1 cellular context compared by ENCODE assay signal in genomic region chr17:43588664-43589435, GRCh38.
TF ChIP-seq lines count a peak whose summit lies in the region.

No MANE protein-coding gene starts in this region.

TF ChIP-seq in HepG2, 621 proteins besides CTCF, POLR2A, EP300 and RAD21 (continued from another document and continues in another):
- TF ChIP-seq MED1 (CRISPR knock-in tag; IDR thresholded peaks at IDR 0.05) (peak; percentile 41; the same call in 1 of the 2 replicates), HOXD1 (CRISPR knock-in tag; IDR thresholded peaks at IDR 0.05) (no peak), ZBTB43 (CRISPR knock-in tag; conservative IDR thresholded peaks at IDR 0.05) (0 out of 2 replicates have a peak, but pooled peaks have one; percentile 38), NR2F1 (CRISPR knock-in tag; IDR thresholded peaks at IDR 0.05) (peak in 1 of 2 experiments; percentile 67; a peak in 1 of 4 replicates), ZNF552 (CRISPR knock-in tag; IDR thresholded peaks at IDR 0.05; ENCODE audit: borderline replicate concordance) (0 out of 2 replicates have a peak, but pooled peaks have one; percentile 18), SOX13 (IDR thresholded peaks at IDR 0.05) (no peak), SOX13 (CRISPR knock-in tag; conservative IDR thresholded peaks at IDR 0.05 in 1 of 2, IDR thresholded peaks at IDR 0.05 in 1 of 2) (peak in 1 of 2 experiments; percentile 27; a peak in 1 of 4 replicates), CCAR2 (optimal IDR thresholded peaks at IDR 0.05; ENCODE audit: low read depth, low read length) (no peak), ZSCAN21 (CRISPR knock-in tag; IDR thresholded peaks at IDR 0.05; ENCODE audit: borderline replicate concordance) (0 out of 2 replicates have a peak, but pooled peaks have one; percentile 80), CHD4 (IDR thresholded peaks at IDR 0.05; ENCODE audit: borderline replicate concordance, low read length) (no peak), FOXO4 (CRISPR knock-in tag; conservative IDR thresholded peaks at IDR 0.05) (0 out of 2 replicates have a peak, but pooled peaks have one; percentile 88), HNRNPK (IDR thresholded peaks at IDR 0.05; ENCODE audit: low read depth, low read length, poor library complexity, severe bottlenecking) (no peak), ZSCAN31 (CRISPR knock-in tag; IDR thresholded peaks at IDR 0.05; ENCODE audit: low read depth) (no peak), JUND (CRISPR knock-in tag; IDR thresholded peaks at IDR 0.05) (no peak), REXO4 (CRISPR knock-in tag; IDR thresholded peaks at IDR 0.05; ENCODE audit: borderline replicate concordance) (no peak), ZNF639 (CRISPR knock-in tag; conservative IDR thresholded peaks at IDR 0.05) (no peak), ZNF644 (CRISPR knock-in tag; IDR thresholded peaks at IDR 0.05; ENCODE audit: low read depth) (0 out of 2 replicates have a peak, but pooled peaks have one; percentile 42), MTA1 (CRISPR knock-in tag; IDR thresholded peaks at IDR 0.05; ENCODE audit: borderline replicate concordance) (peak; percentile 92; the same call in 1 of the 2 replicates), MYC (CRISPR knock-in tag; IDR thresholded peaks at IDR 0.05; ENCODE audit: borderline replicate concordance) (no peak), ZBTB38 (CRISPR knock-in tag; IDR thresholded peaks at IDR 0.05) (peak; percentile 56; the same call in 1 of the 2 replicates), ATM (IDR thresholded peaks at IDR 0.05; ENCODE audit: borderline replicate concordance) (no peak), CREB3 (CRISPR knock-in tag; IDR thresholded peaks at IDR 0.05) (no peak), ZNF12 (CRISPR knock-in tag; IDR thresholded peaks at IDR 0.05) (no peak), ZNF773 (CRISPR knock-in tag; IDR thresholded peaks at IDR 0.05; ENCODE audit: borderline replicate concordance) (no peak), RCOR2 (CRISPR knock-in tag; IDR thresholded peaks at IDR 0.05) (0 out of 2 replicates have a peak, but pooled peaks have one; percentile 32), ZNF414 (CRISPR knock-in tag; IDR thresholded peaks at IDR 0.05) (0 out of 2 replicates have a peak, but pooled peaks have one; percentile 30), SOX5 (CRISPR knock-in tag; IDR thresholded peaks at IDR 0.05; ENCODE audit: borderline replicate concordance) (0 out of 2 replicates have a peak, but pooled peaks have one; percentile 32), TEAD2 (CRISPR knock-in tag; IDR thresholded peaks at IDR 0.05) (no peak), NFE2L2 (IDR thresholded peaks at IDR 0.05; ENCODE audit: low read length) (no peak), SP5 (CRISPR knock-in tag; IDR thresholded peaks at IDR 0.05; ENCODE audit: borderline replicate concordance, low read depth) (peak; percentile 77; the same call in 1 of the 2 replicates), ZNF556 (CRISPR knock-in tag; IDR thresholded peaks at IDR 0.05; ENCODE audit: borderline replicate concordance) (peak; percentile 58; the same call in 1 of the 2 replicates), PHF8 (CRISPR knock-in tag; IDR thresholded peaks at IDR 0.05) (no peak), ZNF225 (CRISPR knock-in tag; IDR thresholded peaks at IDR 0.05) (no peak), MTA3 (CRISPR knock-in tag; IDR thresholded peaks at IDR 0.05) (no peak), ZSCAN25 (CRISPR knock-in tag; IDR thresholded peaks at IDR 0.05) (peak; percentile 84), ZNF746 (CRISPR knock-in tag; IDR thresholded peaks at IDR 0.05) (no peak), ZNF331 (CRISPR knock-in tag; IDR thresholded peaks at IDR 0.05) (peak; percentile 58; the same call in 1 of the 2 replicates)
- TF ChIP-seq, protein P1, sequence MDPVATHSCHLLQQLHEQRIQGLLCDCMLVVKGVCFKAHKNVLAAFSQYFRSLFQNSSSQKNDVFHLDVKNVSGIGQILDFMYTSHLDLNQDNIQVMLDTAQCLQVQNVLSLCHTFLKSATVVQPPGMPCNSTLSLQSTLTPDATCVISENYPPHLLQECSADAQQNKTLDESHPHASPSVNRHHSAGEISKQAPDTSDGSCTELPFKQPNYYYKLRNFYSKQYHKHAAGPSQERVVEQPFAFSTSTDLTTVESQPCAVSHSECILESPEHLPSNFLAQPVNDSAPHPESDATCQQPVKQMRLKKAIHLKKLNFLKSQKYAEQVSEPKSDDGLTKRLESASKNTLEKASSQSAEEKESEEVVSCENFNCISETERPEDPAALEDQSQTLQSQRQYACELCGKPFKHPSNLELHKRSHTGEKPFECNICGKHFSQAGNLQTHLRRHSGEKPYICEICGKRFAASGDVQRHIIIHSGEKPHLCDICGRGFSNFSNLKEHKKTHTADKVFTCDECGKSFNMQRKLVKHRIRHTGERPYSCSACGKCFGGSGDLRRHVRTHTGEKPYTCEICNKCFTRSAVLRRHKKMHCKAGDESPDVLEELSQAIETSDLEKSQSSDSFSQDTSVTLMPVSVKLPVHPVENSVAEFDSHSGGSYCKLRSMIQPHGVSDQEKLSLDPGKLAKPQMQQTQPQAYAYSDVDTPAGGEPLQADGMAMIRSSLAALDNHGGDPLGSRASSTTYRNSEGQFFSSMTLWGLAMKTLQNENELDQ (CRISPR knock-in tag; IDR thresholded peaks at IDR 0.05; ENCODE audit: borderline replicate concordance), result no peak
- TF ChIP-seq, protein P2, sequence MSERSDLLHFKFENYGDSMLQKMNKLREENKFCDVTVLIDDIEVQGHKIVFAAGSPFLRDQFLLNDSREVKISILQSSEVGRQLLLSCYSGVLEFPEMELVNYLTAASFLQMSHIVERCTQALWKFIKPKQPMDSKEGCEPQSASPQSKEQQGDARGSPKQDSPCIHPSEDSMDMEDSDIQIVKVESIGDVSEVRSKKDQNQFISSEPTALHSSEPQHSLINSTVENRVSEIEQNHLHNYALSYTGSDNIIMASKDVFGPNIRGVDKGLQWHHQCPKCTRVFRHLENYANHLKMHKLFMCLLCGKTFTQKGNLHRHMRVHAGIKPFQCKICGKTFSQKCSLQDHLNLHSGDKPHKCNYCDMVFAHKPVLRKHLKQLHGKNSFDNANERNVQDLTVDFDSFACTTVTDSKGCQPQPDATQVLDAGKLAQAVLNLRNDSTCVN (CRISPR knock-in tag; IDR thresholded peaks at IDR 0.05; ENCODE audit: borderline replicate concordance), result no peak
- TF ChIP-seq, protein P3, sequence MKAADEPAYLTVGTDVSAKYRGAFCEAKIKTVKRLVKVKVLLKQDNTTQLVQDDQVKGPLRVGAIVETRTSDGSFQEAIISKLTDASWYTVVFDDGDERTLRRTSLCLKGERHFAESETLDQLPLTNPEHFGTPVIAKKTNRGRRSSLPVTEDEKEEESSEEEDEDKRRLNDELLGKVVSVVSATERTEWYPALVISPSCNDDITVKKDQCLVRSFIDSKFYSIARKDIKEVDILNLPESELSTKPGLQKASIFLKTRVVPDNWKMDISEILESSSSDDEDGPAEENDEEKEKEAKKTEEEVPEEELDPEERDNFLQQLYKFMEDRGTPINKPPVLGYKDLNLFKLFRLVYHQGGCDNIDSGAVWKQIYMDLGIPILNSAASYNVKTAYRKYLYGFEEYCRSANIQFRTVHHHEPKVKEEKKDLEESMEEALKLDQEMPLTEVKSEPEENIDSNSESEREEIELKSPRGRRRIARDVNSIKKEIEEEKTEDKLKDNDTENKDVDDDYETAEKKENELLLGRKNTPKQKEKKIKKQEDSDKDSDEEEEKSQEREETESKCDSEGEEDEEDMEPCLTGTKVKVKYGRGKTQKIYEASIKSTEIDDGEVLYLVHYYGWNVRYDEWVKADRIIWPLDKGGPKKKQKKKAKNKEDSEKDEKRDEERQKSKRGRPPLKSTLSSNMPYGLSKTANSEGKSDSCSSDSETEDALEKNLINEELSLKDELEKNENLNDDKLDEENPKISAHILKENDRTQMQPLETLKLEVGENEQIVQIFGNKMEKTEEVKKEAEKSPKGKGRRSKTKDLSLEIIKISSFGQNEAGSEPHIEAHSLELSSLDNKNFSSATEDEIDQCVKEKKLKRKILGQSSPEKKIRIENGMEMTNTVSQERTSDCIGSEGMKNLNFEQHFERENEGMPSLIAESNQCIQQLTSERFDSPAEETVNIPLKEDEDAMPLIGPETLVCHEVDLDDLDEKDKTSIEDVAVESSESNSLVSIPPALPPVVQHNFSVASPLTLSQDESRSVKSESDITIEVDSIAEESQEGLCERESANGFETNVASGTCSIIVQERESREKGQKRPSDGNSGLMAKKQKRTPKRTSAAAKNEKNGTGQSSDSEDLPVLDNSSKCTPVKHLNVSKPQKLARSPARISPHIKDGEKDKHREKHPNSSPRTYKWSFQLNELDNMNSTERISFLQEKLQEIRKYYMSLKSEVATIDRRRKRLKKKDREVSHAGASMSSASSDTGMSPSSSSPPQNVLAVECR (CRISPR knock-in tag; IDR thresholded peaks at IDR 0.05; ENCODE audit: borderline replicate concordance), result peak; percentile 40; the same call in 1 of the 2 replicates
- TF ChIP-seq, protein P4, sequence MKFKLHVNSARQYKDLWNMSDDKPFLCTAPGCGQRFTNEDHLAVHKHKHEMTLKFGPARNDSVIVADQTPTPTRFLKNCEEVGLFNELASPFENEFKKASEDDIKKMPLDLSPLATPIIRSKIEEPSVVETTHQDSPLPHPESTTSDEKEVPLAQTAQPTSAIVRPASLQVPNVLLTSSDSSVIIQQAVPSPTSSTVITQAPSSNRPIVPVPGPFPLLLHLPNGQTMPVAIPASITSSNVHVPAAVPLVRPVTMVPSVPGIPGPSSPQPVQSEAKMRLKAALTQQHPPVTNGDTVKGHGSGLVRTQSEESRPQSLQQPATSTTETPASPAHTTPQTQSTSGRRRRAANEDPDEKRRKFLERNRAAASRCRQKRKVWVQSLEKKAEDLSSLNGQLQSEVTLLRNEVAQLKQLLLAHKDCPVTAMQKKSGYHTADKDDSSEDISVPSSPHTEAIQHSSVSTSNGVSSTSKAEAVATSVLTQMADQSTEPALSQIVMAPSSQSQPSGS (CRISPR knock-in tag; IDR thresholded peaks at IDR 0.05), result no peak
